2 cellular contexts compared by ENCODE assay signal in the genomic region with DNA sequence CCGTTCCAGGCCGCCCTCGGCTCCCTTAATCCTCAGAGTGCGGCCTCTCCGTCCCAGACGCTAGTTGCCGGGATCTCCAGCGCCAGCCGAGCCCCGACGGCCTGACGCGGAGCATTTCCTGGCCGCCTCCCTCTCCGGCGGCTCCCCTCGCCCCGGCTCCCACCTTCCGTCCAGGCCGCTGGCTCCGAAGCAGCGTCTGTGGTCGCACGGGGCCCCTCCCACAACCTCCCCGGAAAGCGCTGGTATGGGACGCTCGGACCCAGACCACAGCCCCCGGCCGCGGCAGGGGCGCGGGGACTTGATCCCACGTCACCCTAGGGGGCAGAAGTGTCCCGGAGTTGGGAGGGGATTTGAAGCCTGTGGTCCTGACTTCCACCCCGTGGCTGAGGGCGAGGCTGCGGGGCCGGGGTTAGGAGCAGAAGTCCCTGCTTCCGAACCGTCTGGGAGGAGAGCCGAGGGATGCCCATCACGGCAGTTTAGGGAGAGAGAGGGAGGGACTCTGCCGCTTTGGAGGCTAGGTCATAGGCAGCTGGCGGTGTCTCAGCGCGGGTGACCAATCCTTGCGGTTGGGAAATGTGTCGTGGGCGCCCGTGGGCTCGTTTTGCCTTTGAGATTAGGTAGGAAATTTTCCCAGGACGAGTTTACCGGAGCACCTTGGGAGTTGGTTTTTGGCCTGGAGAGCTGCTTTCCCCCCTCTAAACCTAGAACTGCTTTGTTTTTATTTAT.
TF ChIP-seq lines count a peak whose summit lies in the region.

No MANE protein-coding gene starts in this region.

TF ChIP-seq in SK-N-SH, 30 proteins besides CTCF, POLR2A, EP300 and RAD21:
- TF ChIP-seq SIN3A (IDR thresholded peaks at IDR 0.05; ENCODE audit: borderline replicate concordance, low read depth, low read length) (0 out of 2 replicates have a peak, but pooled peaks have one; percentile 17), MXI1 (IDR thresholded peaks at IDR 0.05; ENCODE audit: low read depth, low read length) (peak; percentile 5; the same call in 1 of the 2 replicates)

TF ChIP-seq in neural cell, 6 proteins besides CTCF, POLR2A, EP300 and RAD21:
- peak; percentile 3 for TF ChIP-seq TAF1 (IDR thresholded peaks at IDR 0.05; ENCODE audit: low read depth)
